ENCODE assay signal across 9 cellular contexts in the genomic region with DNA sequence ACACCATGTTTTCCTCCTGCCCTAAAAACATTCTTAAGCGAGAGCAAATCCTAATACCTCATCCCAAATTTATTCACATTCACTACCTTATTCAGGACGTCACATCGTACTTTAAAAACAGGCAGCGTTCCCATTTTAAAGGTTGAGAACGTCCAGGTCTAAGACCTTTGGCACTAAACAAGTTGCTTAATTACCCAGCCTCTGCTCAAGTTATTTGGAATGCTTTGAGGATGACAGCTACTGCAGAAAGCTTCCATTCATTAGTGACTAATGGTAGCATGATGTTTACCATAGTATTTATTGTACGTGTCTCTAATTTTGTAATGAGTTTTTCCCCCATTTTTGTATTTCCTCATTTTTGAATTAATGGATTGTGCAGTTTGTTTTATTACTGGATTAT. TPM values are rescaled to one million over a fixed set of nuclear protein-coding genes. Genes with fewer than 3 reads are reported as not detected.
DNase-seq lines count a peak whose midpoint lies in the region; ATAC-seq, FAIRE-seq and TF ChIP-seq lines count a peak whose summit lies in the region.
"Had no signal": no experiment of that assay in that cellular context is flagged by ENCODE, and none has a peak within 500 bp of the region (broad histone marks: within the 10 kb centered on the region; RNA-seq: fewer than 3 reads in every experiment).

No MANE protein-coding gene starts in this region.

- no peaks in the 10 kb centered on the region for H3K27me3 Mint-ChIP-seq in astrocyte (ENCODE audit: low read depth, unreplicated experiment)

- H3K4me3 Mint-ChIP-seq in astrocyte (ENCODE audit: unreplicated experiment) = peak overlapping the region; percentile 93

- ATAC-seq in Right ventricle myocardium inferior (no peak), right lobe of liver (peak; percentile 18 to 48 (median 36)), upper lobe of right lung (no peak), HG03354 (IDR thresholded peaks at IDR 0.05; ENCODE audit: poor library complexity, severe bottlenecking, unreplicated experiment) (no peak)

- peak overlapping the region; percentile 64 for H3K27ac Mint-ChIP-seq in astrocyte (ENCODE audit: unreplicated experiment)

- no peaks in the 10 kb centered on the region for H3K27me3 ChIP-seq in cardiac muscle cell
- H3K27me3 ChIP-seq in astrocyte (ENCODE audit: insufficient read depth, low read length) = no peaks in the 10 kb centered on the region
- no peaks in the 10 kb centered on the region for H3K27me3 ChIP-seq in right lobe of liver
- no peaks in the 10 kb centered on the region for H3K27me3 ChIP-seq in upper lobe of right lung

- H3K4me1 Mint-ChIP-seq in astrocyte (ENCODE audit: low read depth, unreplicated experiment) = peaks cover 14% of the 10 kb centered on the region

- peaks cover 50% of the 10 kb centered on the region for H4K20me1 ChIP-seq in astrocyte (ENCODE audit: insufficient read depth, low read length)

- H3K4me2 ChIP-seq in astrocyte (ENCODE audit: low read length) = peak overlapping the region; percentile 91

- peak overlapping the region; percentile 97 for H3K9ac ChIP-seq in astrocyte (ENCODE audit: low read length)

- peak overlapping the region; percentile 81 for H3K27ac ChIP-seq in cardiac muscle cell
- peak overlapping the region; percentile 93 for H3K27ac ChIP-seq in astrocyte (ENCODE audit: low read depth, low read length)
- H3K27ac ChIP-seq in right lobe of liver = peak overlapping the region; percentile 80 to 88 (median 85)
- H3K27ac ChIP-seq in upper lobe of right lung = peak overlapping the region; percentile 94

- no peak for TF ChIP-seq CTCF in cardiac muscle cell (IDR thresholded peaks at IDR 0.05; ENCODE audit: low read depth, low read length)
- TF ChIP-seq CTCF in astrocyte (IDR thresholded peaks at IDR 0.05; ENCODE audit: insufficient read depth, low read depth, low read length) = no peak
- TF ChIP-seq CTCF in right lobe of liver (IDR thresholded peaks at IDR 0.05) = no peak
- TF ChIP-seq CTCF in upper lobe of right lung (IDR thresholded peaks at IDR 0.05) = no peak

- no peaks in the 10 kb centered on the region for H3K36me3 Mint-ChIP-seq in astrocyte (ENCODE audit: low read depth, unreplicated experiment)

- DNase-seq in cardiac muscle cell (ENCODE audit: low read depth in 1 of 2, low spot score in 1 of 2) = peak in 1 of 2 donors; percentile 8
- DNase-seq in Right ventricle myocardium inferior (ENCODE audit: missing footprints) = no peak
- peak; percentile 45 for DNase-seq in astrocyte (ENCODE audit: low read depth)
- DNase-seq in right lobe of liver = no peak
- DNase-seq in upper lobe of right lung = no peak
- DNase-seq in amniotic stem cell (lab: John Stamatoyannopoulos, UW) = no peak
- no peak for DNase-seq in inferior parietal cortex (ENCODE audit: extremely low spot score)

- no peak for TF ChIP-seq POLR2A in right lobe of liver (IDR thresholded peaks at IDR 0.05)

- FAIRE-seq in astrocyte (lab: Jason Lieb, UNC) = no peak
- FAIRE-seq: endometrium had no signal

- H3K4me3 ChIP-seq in cardiac muscle cell (peak overlapping the region; percentile 89), astrocyte (ENCODE audit: insufficient read depth, low read depth, low read length) (peak overlapping the region; percentile 80), right lobe of liver (peak overlapping the region; percentile 84 to 90 (median 84)), upper lobe of right lung (peak overlapping the region; percentile 87)

- H3K9me3 ChIP-seq in cardiac muscle cell (ENCODE audit: low read depth) (no peaks in the 10 kb centered on the region), astrocyte (ENCODE audit: insufficient read depth, low read depth, low read length) (no peaks in the 10 kb centered on the region), right lobe of liver (no peaks in the 10 kb centered on the region), upper lobe of right lung (no peaks in the 10 kb centered on the region)

- peaks cover 3% of the 10 kb centered on the region for H3K36me3 ChIP-seq in cardiac muscle cell
- H3K36me3 ChIP-seq in astrocyte (ENCODE audit: insufficient read depth, low read length) = peaks cover 7% of the 10 kb centered on the region
- peaks cover 0 to 21% (median under 1%) of the 10 kb centered on the region in 4 donors for H3K36me3 ChIP-seq in right lobe of liver
- H3K36me3 ChIP-seq in upper lobe of right lung = peaks cover 22% of the 10 kb centered on the region

- no peak overlapping the region for H2AFZ ChIP-seq in astrocyte (ENCODE audit: low read depth, low read length)

- peaks cover 34% of the 10 kb centered on the region for H3K4me1 ChIP-seq in cardiac muscle cell (ENCODE audit: low read depth)
- H3K4me1 ChIP-seq in astrocyte (ENCODE audit: insufficient read depth, low read length) = peaks cover 8% of the 10 kb centered on the region
- peaks cover 0 to 34% (median 0%) of the 10 kb centered on the region in 4 donors for H3K4me1 ChIP-seq in right lobe of liver
- H3K4me1 ChIP-seq in upper lobe of right lung = peaks cover 34% of the 10 kb centered on the region

- intact Hi-C loops in Right ventricle myocardium inferior (cut with DNase I) = no loop called here
- intact Hi-C loops in right lobe of liver (cut with DNase I) = no loop called here
- intact Hi-C loops in upper lobe of right lung (cut with DNase I) = no loop called here

- WGBS in right lobe of liver (ENCODE audit: insufficient coverage, low coverage, low lambda C conversion rate, missing lambda C conversion rate) = 3% methylated on average over 6 of the region's 6 CpGs

- no peaks in the 10 kb centered on the region for H3K9me3 Mint-ChIP-seq in astrocyte (ENCODE audit: unreplicated experiment)

- H3K79me2 ChIP-seq in astrocyte (ENCODE audit: insufficient read depth, low read length) = peaks cover 63% of the 10 kb centered on the region

RNA-seq across cellular contexts. Expression of gene USP38, which starts 1.5 kb away (rescaled TPM):
- total RNA-seq in cardiac muscle cell = 18.8 and 21.0 TPM in 2 replicates
- polyA plus RNA-seq in cardiac muscle cell = 8.7 and 10.9 TPM in 2 replicates
- 17.6 TPM for total RNA-seq in Right ventricle myocardium inferior
- 20.3 and 21.2 TPM in 2 replicates for total RNA-seq in astrocyte
- 10 to 100 TPM; 21.0 to 24.6 (median 21.4) TPM for total RNA-seq in right lobe of liver
- 25.7 TPM for total RNA-seq in upper lobe of right lung

Comparison
In these comparisons a context has a peak if more than half of its experiments do, and no peak if none do; other contexts are left out.
1. ATAC-seq: peak in right lobe of liver (4 of 4); none in Right ventricle myocardium inferior (single experiment), upper lobe of right lung (single experiment) and HG03354 (single experiment).
2. Peak in every context shown above with its lines, with median percentiles within 50 percentile points of each other: H3K27ac ChIP-seq and H3K4me3 ChIP-seq.